ENCODE assay signal across 9 cellular contexts in genomic region chrX:41293269-41293668, GRCh38. TPM values are rescaled to one million over a fixed set of nuclear protein-coding genes. Genes with fewer than 3 reads are reported as not detected.
DNase-seq lines count a peak whose midpoint lies in the region; ATAC-seq, FAIRE-seq and TF ChIP-seq lines count a peak whose summit lies in the region.
"Had no signal": no experiment of that assay in that cellular context is flagged by ENCODE, and none has a peak within 500 bp of the region (broad histone marks: within the 10 kb centered on the region; RNA-seq: fewer than 3 reads in every experiment).

No MANE protein-coding gene starts in this region.

- H3K36me3 ChIP-seq in PC-9 (ENCODE audit: low read depth) = no peaks in the 10 kb centered on the region

- POLR2A ChIA-PET in PC-9 (lab: Charles Lee; ENCODE audit: unreplicated experiment) = no interaction called here

- CTCF ChIA-PET in PC-9 (lab: Charles Lee) = no interaction called here

- no peaks in the 10 kb centered on the region for H3K9me3 ChIP-seq in PC-9 (ENCODE audit: insufficient read depth, low read depth)

- H4K20me1 ChIP-seq in PC-9 (ENCODE audit: insufficient read depth) = no peaks in the 10 kb centered on the region

- BruUV-seq in PC-9 (replicated peaks; lab: Mats Ljungman, UMichigan) = no TSS peak

- DNase-seq in D721Med (ENCODE audit: insufficient read length, low spot score) (no peak), PC-9 (no peak), fibroblast of pulmonary artery (ENCODE audit: low read depth) (peak; percentile 9), AG08396 (ENCODE audit: low spot score) (no peak)
- DNase-seq: glutamatergic neuron had no signal

- no peaks in the 10 kb centered on the region for H3K27me3 ChIP-seq in PC-9 (ENCODE audit: insufficient read depth, low read depth)

- no peaks in the 10 kb centered on the region for H3K4me1 ChIP-seq in PC-9 (replicated peaks; ENCODE audit: insufficient read depth)

- no peak overlapping the region for H3K4me2 ChIP-seq in PC-9

- TF ChIP-seq CTCF in D721Med (IDR thresholded peaks at IDR 0.05; ENCODE audit: insufficient read depth, missing control alignments) (peak; percentile 2), GM12873 (IDR thresholded peaks at IDR 0.05; ENCODE audit: insufficient read depth, low read depth, low read length, missing control alignments) (peak; percentile 41), PC-9 (conservative IDR thresholded peaks at IDR 0.05) (peak; percentile 34; the same call in 1 of the 2 replicates), fibroblast of pulmonary artery (IDR thresholded peaks at IDR 0.05; ENCODE audit: low read length, missing control alignments) (peak; percentile 6)

- no peaks in the 10 kb centered on the region for H3F3A ChIP-seq in PC-9 (ENCODE audit: insufficient read depth, low read depth)

- no peak overlapping the region for H3K27ac ChIP-seq in PC-9

- H3K9me2 ChIP-seq in PC-9 (ENCODE audit: insufficient read depth) = no peaks in the 10 kb centered on the region

- ATAC-seq in HG03097 (IDR thresholded peaks at IDR 0.05; ENCODE audit: low FRiP score, unreplicated experiment) (no peak), HG03139 (IDR thresholded peaks at IDR 0.05; ENCODE audit: unreplicated experiment) (no peak), GM19023 (IDR thresholded peaks at IDR 0.05; ENCODE audit: unreplicated experiment) (no peak)

- no peaks in the 10 kb centered on the region for H3K79me2 ChIP-seq in PC-9 (ENCODE audit: low read depth)

- intact Hi-C loops in PC-9 (cut with micrococcal nuclease; ENCODE audit: unreplicated experiment) = no loop called here

- no peak overlapping the region for H2AFZ ChIP-seq in PC-9

- no peak overlapping the region for H3K4me3 ChIP-seq in PC-9
- no peak overlapping the region for H3K4me3 ChIP-seq in fibroblast of pulmonary artery (replicated peaks; ENCODE audit: low read depth, low read length)

- FAIRE-seq in D721Med (lab: Jason Lieb, UNC) = no peak

RNA-seq across cellular contexts. Expression of gene DDX3X, which starts 40.7 kb away (rescaled TPM):
- 130 and 158 TPM in 2 replicates for total RNA-seq in PC-9 (2021)
